ENCODE assay signal across 8 cellular contexts in genomic region chr2:74507145-74507925, GRCh38. TPM values are rescaled to one million over a fixed set of nuclear protein-coding genes. Genes with fewer than 3 reads are reported as not detected.
A peak's percentile ranks its signal among the peaks of the same experiment; 100 is the strongest.
DNase-seq lines count a peak whose midpoint lies in the region; ATAC-seq and TF ChIP-seq lines count a peak whose summit lies in the region.

Gene PCGF1, minus strand, starts transcription at chr2:74507695. Its CDS starts 27 bp downstream, at chr2:74507668.

- H3K4me1 ChIP-seq in BLaER1 treated with 17β-estradiol and CSF1 and Interleukin-3, amounts not matched to agents 10 nM and 100 nM = peaks cover 28 to 55% (median 41%) of the 10 kb centered on the region in 10 experiments
- H3K4me1 ChIP-seq in colonic mucosa = peaks cover 12% of the 10 kb centered on the region

- DNase-seq in GM19240 (ENCODE audit: insufficient read length, low spot score) = peak; percentile 94
- peak; percentile 98 to 99 for DNase-seq in NCI-H526 (lab: John Stamatoyannopoulos, UW)
- DNase-seq in activated CD4-positive, alpha-beta T cell treated with anti-CD3 and anti-CD28 coated beads for 48 hours = peak; percentile 99
- peak; percentile 100 for DNase-seq in colonic mucosa
- DNase-seq in left colon = peak; percentile 100
- peak; percentile 97 for DNase-seq in stimulated activated CD4-positive, alpha-beta T cell treated with anti-CD3 and anti-CD28 coated beads, Interleukin-1b, Interleukin-23, amount 100 ng/mL, for 48 hours

- TF ChIP-seq CTCF in colonic mucosa (IDR thresholded peaks at IDR 0.05) = no peak

- peak within 1 kb of the TSS; percentile 92 to 98 (median 95) for H3K9ac ChIP-seq in BLaER1 treated with 17β-estradiol and CSF1 and Interleukin-3, amounts not matched to agents 10 nM and 100 nM
- H3K9ac ChIP-seq in colonic mucosa (ENCODE audit: low read depth in 2 of 2, low read length in 2 of 2) = peak within 1 kb of the TSS; percentile 90 to 94

- peak within 1 kb of the TSS; percentile 67 to 80 (median 73) for H3K4me3 ChIP-seq in BLaER1 treated with 17β-estradiol and CSF1 and Interleukin-3, amounts not matched to agents 10 nM and 100 nM
- H3K4me3 ChIP-seq in colonic mucosa = peak within 1 kb of the TSS; percentile 68

- H3K36me3 ChIP-seq in BLaER1 treated with 17β-estradiol and CSF1 and Interleukin-3, amounts not matched to agents 10 nM and 100 nM = peaks cover 11 to 24% (median 18%) of the 10 kb centered on the region in 11 experiments; a peak in 21 of 22 replicates
- H3K36me3 ChIP-seq in colonic mucosa = peaks cover 3% of the 10 kb centered on the region

- H3K4me2 ChIP-seq in BLaER1 treated with 17β-estradiol and CSF1 and Interleukin-3, amounts not matched to agents 10 nM and 100 nM = peak within 1 kb of the TSS; percentile 81 to 100 (median 95)

- H4K20me1 ChIP-seq in BLaER1 treated with 17β-estradiol and CSF1 and Interleukin-3, amounts not matched to agents 10 nM and 100 nM = peaks cover 0 to 13% (median 0%) of the 10 kb centered on the region in 11 experiments; a peak in 6 of 22 replicates

- no peaks in the 10 kb centered on the region for H3K9me3 ChIP-seq in BLaER1 treated with 17β-estradiol and CSF1 and Interleukin-3, amounts not matched to agents 10 nM and 100 nM (replicated peaks in 1 of 11)
- no peaks in the 10 kb centered on the region for H3K9me3 ChIP-seq in colonic mucosa

- ATAC-seq in HG03460 (IDR thresholded peaks at IDR 0.05; ENCODE audit: unreplicated experiment) (peak; percentile 90), left colon (peak; percentile 89)

- H3K27me3 ChIP-seq in BLaER1 treated with 17β-estradiol and CSF1 and Interleukin-3, amounts not matched to agents 10 nM and 100 nM = peaks cover 49 to 83% (median 79%) of the 10 kb centered on the region in 11 experiments
- H3K27me3 ChIP-seq in colonic mucosa = peaks cover 23% of the 10 kb centered on the region

- intact Hi-C loops in colonic mucosa (cut with DNase I) (no loop called here), left colon (cut with DNase I, micrococcal nuclease) (no loop called here)

- peak within 1 kb of the TSS; percentile 95 to 98 (median 97) for H3K27ac ChIP-seq in BLaER1 treated with 17β-estradiol and CSF1 and Interleukin-3, amounts not matched to agents 10 nM and 100 nM
- peak within 1 kb of the TSS; percentile 96 for H3K27ac ChIP-seq in colonic mucosa

RNA-seq across cellular contexts. Expression of gene PCGF1, which starts in this region (rescaled TPM):
- 10 to 100 TPM; 16.1 to 19.9 TPM for total RNA-seq in colonic mucosa
- total RNA-seq in left colon = 10 to 100 TPM; 18.4 to 20.2 TPM

Comparison
In these comparisons a context has a peak if more than half of its experiments do, and no peak if none do; other contexts are left out.
1. Peak in every context shown above with its lines: DNase-seq, ATAC-seq, H3K4me3 ChIP-seq and H3K27ac ChIP-seq.